8 cellular contexts compared by ENCODE assay signal in the genomic region with DNA sequence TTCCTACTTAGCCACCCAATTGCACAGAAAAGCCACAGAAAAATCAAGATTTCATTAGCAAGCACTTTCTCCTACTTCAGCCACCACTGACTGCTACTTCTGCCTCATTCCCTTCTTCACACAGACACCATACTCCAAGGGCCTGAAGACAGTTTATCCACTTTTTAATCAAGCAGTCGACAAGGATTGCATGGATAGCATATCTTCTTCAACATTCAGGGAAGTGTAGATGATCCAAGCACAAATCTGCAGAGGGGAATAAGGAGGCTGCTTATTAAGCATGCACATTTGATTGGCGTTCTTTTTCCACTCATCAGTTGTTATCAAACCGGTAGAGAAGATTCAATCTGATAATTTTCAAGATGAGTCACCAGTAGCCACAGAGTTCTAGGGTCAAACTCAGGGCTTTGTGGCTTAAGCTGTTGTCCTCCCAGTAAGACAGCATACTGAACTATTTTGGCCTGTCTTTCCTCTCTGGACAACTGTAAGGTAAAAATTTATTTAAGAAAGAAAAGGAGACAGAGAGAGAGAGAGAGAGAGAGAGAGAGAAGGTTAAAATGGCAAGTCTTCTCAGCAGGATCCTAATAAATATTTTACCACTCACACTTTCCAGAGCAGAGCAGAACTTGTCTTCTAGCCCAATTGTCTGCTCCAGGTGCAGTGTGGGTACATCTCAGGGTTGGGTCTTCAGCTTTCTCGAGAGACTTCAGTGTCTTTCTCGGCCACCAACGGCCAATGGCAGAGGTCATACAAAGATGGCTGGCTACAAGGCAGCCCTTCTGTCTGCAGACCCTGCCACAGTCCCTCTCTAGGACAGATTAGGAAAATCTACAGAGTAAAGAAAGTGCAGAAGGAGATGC.
DNase-seq lines count a peak whose midpoint lies in the region; ATAC-seq and TF ChIP-seq lines count a peak whose summit lies in the region.

No MANE protein-coding gene starts in this region.

- peak; percentile 42 for DNase-seq in Caki2 (ENCODE audit: low read depth)
- DNase-seq in ascending aorta (ENCODE audit: low spot score in 2 of 2): no peak
- DNase-seq in SIG-M5 (lab: John Stamatoyannopoulos, UW): no peak
- DNase-seq in SKM-1 (lab: John Stamatoyannopoulos, UW; ENCODE audit: unreplicated experiment): no peak
- DNase-seq in effector memory CD4-positive, alpha-beta T cell: no peak

- peaks cover 0 to 16% of the 10 kb centered on the region in 2 donors for H3K4me1 ChIP-seq in ascending aorta
- H3K4me1 ChIP-seq in effector memory CD4-positive, alpha-beta T cell (ENCODE audit: control insufficient read depth, insufficient read depth, low read length, poor library complexity, severe bottlenecking): peaks cover 8% of the 10 kb centered on the region

- ATAC-seq in GM19438 (IDR thresholded peaks at IDR 0.05; ENCODE audit: low read depth, unreplicated experiment) (peak; percentile 96), HG03378 (IDR thresholded peaks at IDR 0.05; ENCODE audit: unreplicated experiment) (peak; percentile 99)

- H3K36me3 ChIP-seq in ascending aorta: no peaks in the 10 kb centered on the region
- H3K36me3 ChIP-seq in effector memory CD4-positive, alpha-beta T cell (ENCODE audit: control insufficient read depth, insufficient read depth, low read length): no peaks in the 10 kb centered on the region

- peak overlapping the region; percentile 75 to 85 for H3K27ac ChIP-seq in ascending aorta
- H3K27ac ChIP-seq in effector memory CD4-positive, alpha-beta T cell (ENCODE audit: insufficient read depth, low read length, poor library complexity, severe bottlenecking): no peak overlapping the region

- H3K9me3 Mint-ChIP-seq in stimulated activated naive CD8-positive, alpha-beta T cell treated with anti-CD3 and anti-CD28 coated beads, Interleukin-15, Interleukin-2, amounts not matched to agents 100 ng/mL and 50 ng/mL, for 24 hours: no peaks in the 10 kb centered on the region

- H3K9me3 ChIP-seq in ascending aorta: no peaks in the 10 kb centered on the region
- no peaks in the 10 kb centered on the region for H3K9me3 ChIP-seq in effector memory CD4-positive, alpha-beta T cell (ENCODE audit: control insufficient read depth, low read length)

- intact Hi-C loops in ascending aorta (cut with DNase I): loop anchor here (1.0 to 5.0 kb wide), 3 partner anchors 72 to 128 kb away; partner anchors contain the start of gene BHLHE40

- no peaks in the 10 kb centered on the region for H3K36me3 Mint-ChIP-seq in stimulated activated naive CD8-positive, alpha-beta T cell treated with anti-CD3 and anti-CD28 coated beads, Interleukin-15, Interleukin-2, amounts not matched to agents 100 ng/mL and 50 ng/mL, for 24 hours (ENCODE audit: low read depth)

- peak overlapping the region in 1 of 2 donors; percentile 25 for H3K4me3 ChIP-seq in ascending aorta
- H3K4me3 ChIP-seq in effector memory CD4-positive, alpha-beta T cell (ENCODE audit: insufficient read depth, low read depth, low read length, poor library complexity, severe bottlenecking): no peak overlapping the region

- in situ Hi-C loops in Caki2 (cut with HindIII; ENCODE audit: low pct_unique_long_range_greater_than_20kb, low sequenced_read_pairs): no loop called here

- TF ChIP-seq CTCF in ascending aorta (IDR thresholded peaks at IDR 0.05): no peak

- peaks cover 3% of the 10 kb centered on the region for H3K27me3 Mint-ChIP-seq in stimulated activated naive CD8-positive, alpha-beta T cell treated with anti-CD3 and anti-CD28 coated beads, Interleukin-15, Interleukin-2, amounts not matched to agents 100 ng/mL and 50 ng/mL, for 24 hours

- peak overlapping the region; percentile 29 for H3K4me3 Mint-ChIP-seq in stimulated activated naive CD8-positive, alpha-beta T cell treated with anti-CD3 and anti-CD28 coated beads, Interleukin-15, Interleukin-2, amounts not matched to agents 100 ng/mL and 50 ng/mL, for 24 hours

- peak overlapping the region; percentile 82 for H3K27ac Mint-ChIP-seq in stimulated activated naive CD8-positive, alpha-beta T cell treated with anti-CD3 and anti-CD28 coated beads, Interleukin-15, Interleukin-2, amounts not matched to agents 100 ng/mL and 50 ng/mL, for 24 hours

- H3K27me3 ChIP-seq in ascending aorta: no peaks in the 10 kb centered on the region
- H3K27me3 ChIP-seq in effector memory CD4-positive, alpha-beta T cell (replicated peaks; ENCODE audit: control insufficient read depth, insufficient read depth, low read length, poor library complexity, severe bottlenecking): no peaks in the 10 kb centered on the region

- peaks cover 52% of the 10 kb centered on the region for H3K4me1 Mint-ChIP-seq in stimulated activated naive CD8-positive, alpha-beta T cell treated with anti-CD3 and anti-CD28 coated beads, Interleukin-15, Interleukin-2, amounts not matched to agents 100 ng/mL and 50 ng/mL, for 24 hours (ENCODE audit: low read depth)
